ENCODE assay signal across 1 cellular context in the genomic region with DNA sequence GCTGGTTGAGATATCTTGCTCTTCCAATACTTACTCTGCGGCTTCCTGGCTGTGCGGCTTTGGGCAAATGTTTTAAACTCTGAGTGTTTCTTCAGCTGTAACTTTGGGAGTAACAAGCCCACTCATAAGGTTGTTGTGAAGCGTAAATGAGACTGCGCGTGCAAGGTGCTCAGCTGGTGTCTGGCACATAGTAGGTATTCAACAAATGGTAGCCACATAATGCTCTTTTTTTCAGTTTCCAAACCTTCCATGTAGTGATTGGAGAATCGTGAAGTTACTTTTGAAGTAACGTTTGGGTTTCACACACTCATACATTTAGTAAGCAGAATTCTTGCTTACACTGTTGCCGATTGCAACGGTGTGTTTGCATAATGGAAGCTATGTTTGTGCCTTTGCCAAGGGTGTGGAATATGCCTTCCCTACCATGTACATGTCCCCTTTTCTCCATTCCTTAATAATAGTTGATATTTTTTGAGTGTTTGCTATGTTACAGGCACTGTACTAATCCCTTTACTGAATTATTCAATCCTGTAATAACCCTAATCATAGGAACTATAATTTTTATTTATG.
TF ChIP-seq lines count a peak whose summit lies in the region.

No MANE protein-coding gene starts in this region.

TF ChIP-seq in H1, 55 proteins besides CTCF, POLR2A, EP300 and RAD21:
- TF ChIP-seq HDAC6 (IDR thresholded peaks at IDR 0.05; ENCODE audit: low read depth, low read length) = no peak
- TF ChIP-seq ASH2L (IDR thresholded peaks at IDR 0.05; ENCODE audit: low read length) = no peak
- TF ChIP-seq TCF12 (IDR thresholded peaks at IDR 0.05; ENCODE audit: low read depth, low read length) = no peak
- no peak for TF ChIP-seq KDM4A (IDR thresholded peaks at IDR 0.05; ENCODE audit: low read depth, low read length, severe bottlenecking)
- TF ChIP-seq TAF1 (IDR thresholded peaks at IDR 0.05; ENCODE audit: low read depth, low read length) = no peak
- TF ChIP-seq ATF2 (IDR thresholded peaks at IDR 0.05; ENCODE audit: low read length) = no peak
- TF ChIP-seq KDM1A (IDR thresholded peaks at IDR 0.05; ENCODE audit: borderline replicate concordance, low read length) = no peak
- no peak for TF ChIP-seq PHF8 (conservative IDR thresholded peaks at IDR 0.05; ENCODE audit: low read depth, low read length)
- TF ChIP-seq GABPA (IDR thresholded peaks at IDR 0.05; ENCODE audit: borderline replicate concordance, insufficient read depth, low read length) = no peak
- TF ChIP-seq RNF2 (IDR thresholded peaks at IDR 0.05; ENCODE audit: borderline replicate concordance, low read depth, low read length, missing control alignments, poor library complexity, severe bottlenecking) = no peak
- TF ChIP-seq RBBP5 (IDR thresholded peaks at IDR 0.05; ENCODE audit: borderline replicate concordance, low read depth, low read length) = no peak
- TF ChIP-seq, protein P1, sequence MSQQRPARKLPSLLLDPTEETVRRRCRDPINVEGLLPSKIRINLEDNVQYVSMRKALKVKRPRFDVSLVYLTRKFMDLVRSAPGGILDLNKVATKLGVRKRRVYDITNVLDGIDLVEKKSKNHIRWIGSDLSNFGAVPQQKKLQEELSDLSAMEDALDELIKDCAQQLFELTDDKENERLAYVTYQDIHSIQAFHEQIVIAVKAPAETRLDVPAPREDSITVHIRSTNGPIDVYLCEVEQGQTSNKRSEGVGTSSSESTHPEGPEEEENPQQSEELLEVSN (IDR thresholded peaks at IDR 0.05) = no peak
- TF ChIP-seq POLR2AphosphoS5 (IDR thresholded peaks at IDR 0.05; ENCODE audit: low read depth, low read length) = no peak
- no peak for TF ChIP-seq EZH2 (IDR thresholded peaks at IDR 0.05; ENCODE audit: low read depth, low read length, severe bottlenecking)
- no peak for TF ChIP-seq RXRA (IDR thresholded peaks at IDR 0.05; ENCODE audit: insufficient read depth, low read depth, low read length)
- no peak for TF ChIP-seq CREB1 (IDR thresholded peaks at IDR 0.05)
- TF ChIP-seq KDM5A (IDR thresholded peaks at IDR 0.05; ENCODE audit: low read length) = no peak
- TF ChIP-seq NANOG (IDR thresholded peaks at IDR 0.05; ENCODE audit: insufficient read depth, low read depth, low read length, poor library complexity, severe bottlenecking) = no peak
- TF ChIP-seq YY1 (IDR thresholded peaks at IDR 0.05; ENCODE audit: low read depth, low read length) = no peak
- TF ChIP-seq, protein P2, sequence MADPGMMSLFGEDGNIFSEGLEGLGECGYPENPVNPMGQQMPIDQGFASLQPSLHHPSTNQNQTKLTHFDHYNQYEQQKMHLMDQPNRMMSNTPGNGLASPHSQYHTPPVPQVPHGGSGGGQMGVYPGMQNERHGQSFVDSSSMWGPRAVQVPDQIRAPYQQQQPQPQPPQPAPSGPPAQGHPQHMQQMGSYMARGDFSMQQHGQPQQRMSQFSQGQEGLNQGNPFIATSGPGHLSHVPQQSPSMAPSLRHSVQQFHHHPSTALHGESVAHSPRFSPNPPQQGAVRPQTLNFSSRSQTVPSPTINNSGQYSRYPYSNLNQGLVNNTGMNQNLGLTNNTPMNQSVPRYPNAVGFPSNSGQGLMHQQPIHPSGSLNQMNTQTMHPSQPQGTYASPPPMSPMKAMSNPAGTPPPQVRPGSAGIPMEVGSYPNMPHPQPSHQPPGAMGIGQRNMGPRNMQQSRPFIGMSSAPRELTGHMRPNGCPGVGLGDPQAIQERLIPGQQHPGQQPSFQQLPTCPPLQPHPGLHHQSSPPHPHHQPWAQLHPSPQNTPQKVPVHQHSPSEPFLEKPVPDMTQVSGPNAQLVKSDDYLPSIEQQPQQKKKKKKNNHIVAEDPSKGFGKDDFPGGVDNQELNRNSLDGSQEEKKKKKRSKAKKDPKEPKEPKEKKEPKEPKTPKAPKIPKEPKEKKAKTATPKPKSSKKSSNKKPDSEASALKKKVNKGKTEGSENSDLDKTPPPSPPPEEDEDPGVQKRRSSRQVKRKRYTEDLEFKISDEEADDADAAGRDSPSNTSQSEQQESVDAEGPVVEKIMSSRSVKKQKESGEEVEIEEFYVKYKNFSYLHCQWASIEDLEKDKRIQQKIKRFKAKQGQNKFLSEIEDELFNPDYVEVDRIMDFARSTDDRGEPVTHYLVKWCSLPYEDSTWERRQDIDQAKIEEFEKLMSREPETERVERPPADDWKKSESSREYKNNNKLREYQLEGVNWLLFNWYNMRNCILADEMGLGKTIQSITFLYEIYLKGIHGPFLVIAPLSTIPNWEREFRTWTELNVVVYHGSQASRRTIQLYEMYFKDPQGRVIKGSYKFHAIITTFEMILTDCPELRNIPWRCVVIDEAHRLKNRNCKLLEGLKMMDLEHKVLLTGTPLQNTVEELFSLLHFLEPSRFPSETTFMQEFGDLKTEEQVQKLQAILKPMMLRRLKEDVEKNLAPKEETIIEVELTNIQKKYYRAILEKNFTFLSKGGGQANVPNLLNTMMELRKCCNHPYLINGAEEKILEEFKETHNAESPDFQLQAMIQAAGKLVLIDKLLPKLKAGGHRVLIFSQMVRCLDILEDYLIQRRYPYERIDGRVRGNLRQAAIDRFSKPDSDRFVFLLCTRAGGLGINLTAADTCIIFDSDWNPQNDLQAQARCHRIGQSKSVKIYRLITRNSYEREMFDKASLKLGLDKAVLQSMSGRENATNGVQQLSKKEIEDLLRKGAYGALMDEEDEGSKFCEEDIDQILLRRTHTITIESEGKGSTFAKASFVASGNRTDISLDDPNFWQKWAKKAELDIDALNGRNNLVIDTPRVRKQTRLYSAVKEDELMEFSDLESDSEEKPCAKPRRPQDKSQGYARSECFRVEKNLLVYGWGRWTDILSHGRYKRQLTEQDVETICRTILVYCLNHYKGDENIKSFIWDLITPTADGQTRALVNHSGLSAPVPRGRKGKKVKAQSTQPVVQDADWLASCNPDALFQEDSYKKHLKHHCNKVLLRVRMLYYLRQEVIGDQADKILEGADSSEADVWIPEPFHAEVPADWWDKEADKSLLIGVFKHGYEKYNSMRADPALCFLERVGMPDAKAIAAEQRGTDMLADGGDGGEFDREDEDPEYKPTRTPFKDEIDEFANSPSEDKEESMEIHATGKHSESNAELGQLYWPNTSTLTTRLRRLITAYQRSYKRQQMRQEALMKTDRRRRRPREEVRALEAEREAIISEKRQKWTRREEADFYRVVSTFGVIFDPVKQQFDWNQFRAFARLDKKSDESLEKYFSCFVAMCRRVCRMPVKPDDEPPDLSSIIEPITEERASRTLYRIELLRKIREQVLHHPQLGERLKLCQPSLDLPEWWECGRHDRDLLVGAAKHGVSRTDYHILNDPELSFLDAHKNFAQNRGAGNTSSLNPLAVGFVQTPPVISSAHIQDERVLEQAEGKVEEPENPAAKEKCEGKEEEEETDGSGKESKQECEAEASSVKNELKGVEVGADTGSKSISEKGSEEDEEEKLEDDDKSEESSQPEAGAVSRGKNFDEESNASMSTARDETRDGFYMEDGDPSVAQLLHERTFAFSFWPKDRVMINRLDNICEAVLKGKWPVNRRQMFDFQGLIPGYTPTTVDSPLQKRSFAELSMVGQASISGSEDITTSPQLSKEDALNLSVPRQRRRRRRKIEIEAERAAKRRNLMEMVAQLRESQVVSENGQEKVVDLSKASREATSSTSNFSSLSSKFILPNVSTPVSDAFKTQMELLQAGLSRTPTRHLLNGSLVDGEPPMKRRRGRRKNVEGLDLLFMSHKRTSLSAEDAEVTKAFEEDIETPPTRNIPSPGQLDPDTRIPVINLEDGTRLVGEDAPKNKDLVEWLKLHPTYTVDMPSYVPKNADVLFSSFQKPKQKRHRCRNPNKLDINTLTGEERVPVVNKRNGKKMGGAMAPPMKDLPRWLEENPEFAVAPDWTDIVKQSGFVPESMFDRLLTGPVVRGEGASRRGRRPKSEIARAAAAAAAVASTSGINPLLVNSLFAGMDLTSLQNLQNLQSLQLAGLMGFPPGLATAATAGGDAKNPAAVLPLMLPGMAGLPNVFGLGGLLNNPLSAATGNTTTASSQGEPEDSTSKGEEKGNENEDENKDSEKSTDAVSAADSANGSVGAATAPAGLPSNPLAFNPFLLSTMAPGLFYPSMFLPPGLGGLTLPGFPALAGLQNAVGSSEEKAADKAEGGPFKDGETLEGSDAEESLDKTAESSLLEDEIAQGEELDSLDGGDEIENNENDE (IDR thresholded peaks at IDR 0.05; ENCODE audit: insufficient replicate concordance, low read length) = no peak
